27 cellular contexts compared by ENCODE assay signal in the genomic region with DNA sequence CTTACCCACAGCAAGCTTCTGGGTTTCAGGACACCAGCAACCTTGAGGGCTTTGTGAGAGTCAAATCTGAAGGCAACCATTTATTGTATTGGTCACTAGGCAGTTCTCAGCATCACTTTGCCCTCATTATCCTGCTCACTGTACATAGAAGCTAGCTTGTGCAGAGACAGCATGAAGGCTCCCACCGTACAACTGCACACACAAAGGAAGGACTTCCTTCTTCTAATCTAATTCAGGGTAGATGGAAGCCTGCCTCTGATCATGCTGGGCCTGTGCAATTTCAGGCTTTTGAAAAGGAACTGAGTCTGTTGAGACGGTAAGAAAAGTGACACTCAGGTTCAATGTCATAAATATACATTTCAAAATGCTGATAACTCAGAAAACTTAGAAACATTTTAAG.
"Had no signal": no experiment of that assay in that cellular context is flagged by ENCODE, and none has a peak within 500 bp of the region (broad histone marks: within the 10 kb centered on the region; RNA-seq: fewer than 3 reads in every experiment).

No MANE protein-coding gene starts in this region.

- H3K27me3 ChIP-seq: colonic mucosa, foreskin keratinocyte, gastroesophageal sphincter, heart left ventricle, hepatocyte, left lung, right lobe of liver, stomach, thyroid gland, vagina had no signal

- H3K4me3 Mint-ChIP-seq: dendritic cell treated with granulocyte-macrophage colony-stimulating factor and Interleukin-4, amounts not matched to agents 40 ng/mL and 50 ng/mL, for 4 days; endodermal cell; memory B cell; natural killer cell; neural crest cell had no signal

- H3K27ac ChIP-seq: colonic mucosa, epithelial cell of prostate, foreskin keratinocyte, hepatocyte, right lobe of liver, thyroid gland, vagina had no signal

- H3K27ac Mint-ChIP-seq: endodermal cell, memory B cell, natural killer cell, progenitor cell of endocrine pancreas had no signal

- DNase-seq: colonic mucosa; effector CD8-positive, alpha-beta T cell; endodermal cell; foreskin keratinocyte; heart left ventricle; kidney; left lung; natural killer cell; right lobe of liver; stimulated activated CD4-positive, alpha-beta T cell treated with anti-CD3 and anti-CD28 coated beads, Interleukin-12 subunit alpha, Interleukin-12 subunit beta, amount 100 ng/mL, for 4 hours; stimulated activated CD4-positive, alpha-beta T cell treated with anti-CD3 and anti-CD28 coated beads, Interleukin-1b, Interleukin-23, amount 100 ng/mL, for 48 hours; stimulated activated CD4-positive, alpha-beta T cell treated with anti-CD3 and anti-CD28 coated beads, Interleukin-4, amount 100 ng/mL, for 1 hour; stimulated activated CD8-positive, alpha-beta memory T cell treated with anti-CD3 and anti-CD28 coated beads, Interleukin-4, amount 100 ng/mL, for 48 hours; stimulated activated naive CD4-positive, alpha-beta T cell treated with Interleukin-2 at 50 U/mL for 16 hours; stomach; thyroid gland; trophoblast cell had no signal

- H3K4me1 Mint-ChIP-seq: memory B cell had no signal

- H3K27me3 Mint-ChIP-seq: dendritic cell treated with granulocyte-macrophage colony-stimulating factor and Interleukin-4, amounts not matched to agents 40 ng/mL and 50 ng/mL, for 4 days; memory B cell; progenitor cell of endocrine pancreas had no signal

- H3K36me3 ChIP-seq: colonic mucosa, right lobe of liver had no signal

- H3K79me2 ChIP-seq: hepatocyte had no signal

- H2AFZ ChIP-seq: hepatocyte had no signal

- H3K36me3 Mint-ChIP-seq: memory B cell, natural killer cell had no signal

- H3K4me2 ChIP-seq: hepatocyte, smooth muscle cell had no signal

- ATAC-seq: esophagus mucosa, foreskin keratinocyte, gastroesophageal sphincter, heart left ventricle, left lung, natural killer cell had no signal

- H3K4me1 ChIP-seq: colonic mucosa, foreskin keratinocyte, right lobe of liver, stomach, thyroid gland had no signal

- H3K9me3 ChIP-seq: colonic mucosa, gastroesophageal sphincter, heart left ventricle, left lung, right lobe of liver, stomach, thyroid gland, vagina had no signal

- H3K9me3 Mint-ChIP-seq: dendritic cell treated with granulocyte-macrophage colony-stimulating factor and Interleukin-4, amounts not matched to agents 40 ng/mL and 50 ng/mL, for 4 days; endodermal cell; memory B cell; natural killer cell; neural crest cell had no signal

- H3K4me3 ChIP-seq: colonic mucosa, gastroesophageal sphincter, heart left ventricle, hepatocyte, left lung, right lobe of liver, smooth muscle cell, stomach, thyroid gland, vagina had no signal
